8 cellular contexts compared by ENCODE assay signal in the genomic region with DNA sequence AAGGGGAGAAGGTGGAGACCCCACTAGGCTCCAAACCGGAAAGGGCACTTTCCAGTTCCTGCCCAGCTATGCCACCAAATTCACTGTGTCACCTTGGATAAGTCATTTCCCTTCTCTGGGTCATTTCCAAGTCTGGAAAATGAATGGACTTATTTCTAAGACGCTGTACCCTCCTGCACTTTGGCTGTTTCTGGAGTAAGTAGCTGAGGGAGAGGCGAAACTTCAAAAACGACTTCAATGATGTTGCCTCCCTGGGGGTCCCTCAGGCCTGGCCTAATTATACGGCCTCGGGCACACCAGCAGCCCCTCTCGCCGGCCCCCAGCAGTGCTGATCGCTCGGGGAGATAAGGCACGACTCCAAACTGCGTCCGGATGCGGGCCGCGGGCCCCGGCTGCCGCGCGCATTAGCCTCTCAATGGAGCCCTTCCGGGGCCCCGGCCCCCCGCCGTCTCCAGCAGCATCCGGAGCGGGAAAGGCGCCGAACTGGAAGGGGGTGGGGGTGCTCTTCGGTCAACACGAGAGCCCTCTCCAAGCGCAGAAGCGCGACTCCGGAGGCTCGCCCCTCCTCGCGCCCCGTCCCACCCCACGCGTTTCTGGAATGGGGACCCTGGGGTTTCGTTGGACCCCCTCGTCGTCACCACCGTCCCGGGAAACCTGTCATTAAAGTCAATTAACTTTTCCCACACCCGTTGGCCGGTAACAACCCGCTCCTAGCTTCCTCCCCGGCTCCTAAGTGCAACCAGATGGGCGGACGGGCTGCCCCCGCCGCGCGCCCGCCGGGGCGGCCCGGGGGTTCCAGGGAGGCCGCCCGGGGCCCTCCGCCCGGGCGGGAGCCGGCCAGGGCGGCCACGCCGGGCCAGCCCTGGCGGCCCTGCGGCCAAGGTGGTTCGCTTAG. TPM values are rescaled to one million over a fixed set of nuclear protein-coding genes. Genes with fewer than 3 reads are reported as not detected.
DNase-seq lines count a peak whose midpoint lies in the region; ATAC-seq and TF ChIP-seq lines count a peak whose summit lies in the region.

No MANE protein-coding gene starts in this region.

- H3K36me3 ChIP-seq in neural cell (ENCODE audit: insufficient read depth, low read length): no peaks in the 10 kb centered on the region

- H3K27me3 ChIP-seq in neural cell (ENCODE audit: insufficient read depth, low read depth, low read length): peaks cover 54% of the 10 kb centered on the region

- peak; percentile 36 for TF ChIP-seq POLR2A in NB4 (IDR thresholded peaks at IDR 0.05; ENCODE audit: extremely low read depth, insufficient read length)

- no peak for ATAC-seq in GM18907 (IDR thresholded peaks at IDR 0.05; ENCODE audit: unreplicated experiment)
- no peak for ATAC-seq in HG03139 (IDR thresholded peaks at IDR 0.05; ENCODE audit: unreplicated experiment)
- no peak for ATAC-seq in GM21723 (IDR thresholded peaks at IDR 0.05; ENCODE audit: unreplicated experiment)

- H3K9me3 ChIP-seq in neural cell (ENCODE audit: low read length): no peaks in the 10 kb centered on the region

- no peaks in the 10 kb centered on the region for H3K9me2 ChIP-seq in neural cell (ENCODE audit: insufficient read depth, low read length)

- TF ChIP-seq EP300 in neural cell (conservative IDR thresholded peaks at IDR 0.05; ENCODE audit: poor library complexity, severe bottlenecking): no peak

- H3K9ac ChIP-seq in neural cell (ENCODE audit: low read length): no peak overlapping the region

- H3K79me2 ChIP-seq in neural cell (replicated peaks; ENCODE audit: insufficient read depth, low read length): peaks cover 13% of the 10 kb centered on the region

- no peak for TF ChIP-seq RAD21 in neural cell (conservative IDR thresholded peaks at IDR 0.05)

- peak; percentile 69 for DNase-seq in GM10266 (ENCODE audit: extremely low spot score)
- DNase-seq in NB4 (ENCODE audit: low read depth): peak; percentile 92
- peak; percentile 26 for DNase-seq in activated T-cell treated with anti-CD3 and anti-CD28 coated beads, Interleukin-2, amount 50 U/mL, for 1 hour
- peak in 1 of 2 donors; percentile 37 for DNase-seq in foreskin fibroblast

- H4K20me1 ChIP-seq in neural cell (ENCODE audit: insufficient read depth): no peaks in the 10 kb centered on the region

- H3K27ac ChIP-seq in neural cell (ENCODE audit: low read length): no peak overlapping the region

- H3K4me3 ChIP-seq in NB4 (ENCODE audit: low read depth, low read length): peak overlapping the region; percentile 47
- H3K4me3 ChIP-seq in foreskin fibroblast (ENCODE audit: low read depth in 1 of 2, low read length in 2 of 2): peak overlapping the region; percentile 33 to 36
- H3K4me3 ChIP-seq in neural cell (ENCODE audit: low read length): peak overlapping the region; percentile 46

- TF ChIP-seq CTCF in GM10266 (IDR thresholded peaks at IDR 0.05; ENCODE audit: control insufficient read depth, insufficient read depth, low read depth, missing control alignments) (no peak), NB4 (IDR thresholded peaks at IDR 0.05; ENCODE audit: low read depth, low read length) (no peak), foreskin fibroblast (IDR thresholded peaks at IDR 0.05; ENCODE audit: low read depth, low read length) (no peak), neural cell (IDR thresholded peaks at IDR 0.05; ENCODE audit: poor library complexity, severe bottlenecking) (no peak)

- no peak overlapping the region for H3K4me2 ChIP-seq in neural cell (ENCODE audit: low read length)

- H3F3A ChIP-seq in neural cell (ENCODE audit: insufficient read depth, low read length, poor library complexity, severe bottlenecking): peaks cover 4% of the 10 kb centered on the region

- no peak overlapping the region for H2AFZ ChIP-seq in neural cell (ENCODE audit: low read depth, low read length)

TF ChIP-seq in neural cell, 6 proteins besides CTCF, POLR2A, EP300 and RAD21:
- TF ChIP-seq REST (IDR thresholded peaks at IDR 0.05; ENCODE audit: borderline replicate concordance): no peak
- peak; percentile 27 for TF ChIP-seq EZH2 (IDR thresholded peaks at IDR 0.05; ENCODE audit: borderline replicate concordance, insufficient read depth, low read length, poor library complexity, severe bottlenecking)
- TF ChIP-seq POLR2AphosphoS5 (IDR thresholded peaks at IDR 0.05): no peak
- no peak for TF ChIP-seq SMC3 (conservative IDR thresholded peaks at IDR 0.05; ENCODE audit: poor library complexity)
- no peak for TF ChIP-seq MXI1 (conservative IDR thresholded peaks at IDR 0.05; ENCODE audit: poor library complexity, severe bottlenecking)
- TF ChIP-seq TAF1 (IDR thresholded peaks at IDR 0.05; ENCODE audit: low read depth): no peak
TF ChIP-seq in neural cell: peak in this region for 1.

RNA-seq across cellular contexts. Expression of gene HES1, which starts 4.8 kb away (rescaled TPM):
- polyA plus RNA-seq in neural cell: 0.25 TPM in 1 of 2 replicates, not detected in the other
- polyA minus RNA-seq in neural cell: 0.93 TPM in 1 of 2 replicates, not detected in the other
